In genomic region chrX:98357146-98357545, GRCh38 we compare ENCODE assay signal across 15 cellular contexts.
A peak's percentile ranks its signal among the peaks of the same experiment; 100 is the strongest.
DNase-seq lines count a peak whose midpoint lies in the region; ATAC-seq, FAIRE-seq and TF ChIP-seq lines count a peak whose summit lies in the region.
"Had no signal": no experiment of that assay in that cellular context is flagged by ENCODE, and none has a peak within 500 bp of the region (broad histone marks: within the 10 kb centered on the region; RNA-seq: fewer than 3 reads in every experiment).

No MANE protein-coding gene starts in this region.

- H3K4me1 ChIP-seq in pancreas, result no peaks in the 10 kb centered on the region
- H3K4me1 ChIP-seq: SJCRH30 had no signal

- H3K9me3 ChIP-seq in pancreas, result no peaks in the 10 kb centered on the region
- H3K9me3 ChIP-seq: SJCRH30 had no signal

- H3K27me3 ChIP-seq in pancreas, result peaks cover 0 to 4% (median 0%) of the 10 kb centered on the region in 4 donors
- H3K27me3 ChIP-seq: SJCRH30 had no signal

- no peak overlapping the region for H3K27ac ChIP-seq in pancreas
- H3K27ac ChIP-seq: RWPE1, SJCRH30 had no signal

- intact Hi-C loops in pancreas (cut with DNase I), result no loop called here

- ATAC-seq in pancreas, result no peak
- ATAC-seq: T-helper 17 cell had no signal

- H3K4me3 ChIP-seq in pancreas, result no peak overlapping the region
- H3K4me3 ChIP-seq: SJCRH30 had no signal

- no peak for TF ChIP-seq CTCF in pancreas (IDR thresholded peaks at IDR 0.05)

- no peaks in the 10 kb centered on the region for H3K36me3 ChIP-seq in pancreas
- H3K36me3 ChIP-seq: SJCRH30 had no signal

- DNase-seq in NCI-H748 (lab: John Stamatoyannopoulos, UW; ENCODE audit: unreplicated experiment) (peak; percentile 50), NCI-H748 treated with DMSO at 0.1 percent for 48 hours (lab: John Stamatoyannopoulos, UW) (no peak), NCI-H2081 treated with DMSO at 0.1 percent for 48 hours (lab: John Stamatoyannopoulos, UW) (peak; percentile 51), NCI-H69 (lab: John Stamatoyannopoulos, UW) (peak; percentile 23), pancreas (no peak), HuH-7 (ENCODE audit: low spot score) (no peak)
- DNase-seq in stimulated activated CD4-positive, alpha-beta T cell treated with anti-CD3 and anti-CD28 coated beads, Interleukin-12 subunit alpha, Interleukin-12 subunit beta, amount 100 ng/mL, for 4 hours, result no peak
- DNase-seq: C1 segment of cervical spinal cord, EL, KG1, NCI-H2029 treated with DMSO at 0.1 percent for 48 hours, SJCRH30, T-helper 17 cell had no signal

- peak; percentile 49 for FAIRE-seq in pancreas (lab: Jason Lieb, UNC)
- FAIRE-seq: H1 had no signal

Comparison
In these comparisons a context has a peak if more than half of its experiments do, and no peak if none do; other contexts are left out.
1. DNase-seq: peak in NCI-H748 (single experiment), NCI-H2081 treated with DMSO at 0.1 percent for 48 hours (single experiment) and NCI-H69 (single experiment); none in NCI-H748 treated with DMSO at 0.1 percent for 48 hours (single experiment), pancreas (0 of 6), stimulated activated CD4-positive, alpha-beta T cell treated with anti-CD3 and anti-CD28 coated beads, Interleukin-12 subunit alpha, Interleukin-12 subunit beta, amount 100 ng/mL, for 4 hours (single experiment) and HuH-7 (single experiment).